In the genomic region with DNA sequence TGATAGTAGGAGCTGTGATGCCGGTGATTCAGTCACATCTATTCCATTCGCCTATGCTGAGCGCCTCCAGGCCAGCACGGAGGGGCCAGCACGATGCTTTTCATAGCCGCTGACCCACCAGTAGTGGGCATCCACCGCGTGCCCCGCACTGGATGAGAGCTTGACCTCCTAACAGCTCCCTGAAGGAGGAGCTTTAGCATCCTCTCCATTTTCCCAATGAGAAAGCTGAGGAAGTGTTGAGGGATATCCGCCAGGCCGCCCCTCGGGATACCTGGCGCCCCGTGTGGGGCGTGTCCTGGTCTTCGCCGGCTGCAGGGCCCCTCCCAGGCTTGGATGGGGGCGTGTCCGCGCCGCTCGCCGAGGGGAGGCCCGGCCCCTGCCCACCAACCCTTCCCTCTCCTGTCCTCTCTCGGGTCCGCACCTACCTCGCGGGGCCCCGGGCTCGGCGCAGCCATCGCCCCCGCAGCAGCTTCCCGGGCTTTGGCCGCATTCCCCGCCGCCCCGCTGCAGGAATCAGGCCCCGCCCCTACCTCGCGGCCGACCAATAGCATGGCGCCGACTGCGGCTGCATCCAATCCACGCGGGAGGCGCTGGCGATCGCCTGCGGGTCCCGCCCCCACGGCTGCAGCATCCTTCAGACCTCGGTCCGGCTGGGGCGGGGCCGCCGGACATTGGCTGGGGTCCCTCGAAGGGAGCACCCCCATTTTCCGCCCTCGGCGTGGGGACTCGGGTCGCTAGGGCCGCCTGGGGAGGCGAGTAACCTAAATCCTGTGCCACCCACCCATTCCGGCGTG, we compare ENCODE assay signal across 8 cellular contexts. TPM values are rescaled to one million over a fixed set of nuclear protein-coding genes. Genes with fewer than 3 reads are reported as not detected.
A peak's percentile ranks its signal among the peaks of the same experiment; 100 is the strongest.
DNase-seq lines count a peak whose midpoint lies in the region; ATAC-seq and TF ChIP-seq lines count a peak whose summit lies in the region.

A gene with protein sequence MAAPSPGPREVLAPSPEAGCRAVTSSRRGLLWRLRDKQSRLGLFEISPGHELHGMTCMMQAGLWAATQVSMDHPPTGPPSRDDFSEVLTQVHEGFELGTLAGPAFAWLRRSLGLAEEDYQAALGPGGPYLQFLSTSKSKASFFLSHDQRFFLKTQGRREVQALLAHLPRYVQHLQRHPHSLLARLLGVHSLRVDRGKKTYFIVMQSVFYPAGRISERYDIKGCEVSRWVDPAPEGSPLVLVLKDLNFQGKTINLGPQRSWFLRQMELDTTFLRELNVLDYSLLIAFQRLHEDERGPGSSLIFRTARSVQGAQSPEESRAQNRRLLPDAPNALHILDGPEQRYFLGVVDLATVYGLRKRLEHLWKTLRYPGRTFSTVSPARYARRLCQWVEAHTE (minus strand): TSS at position 480 of the 794 bp plus-strand sequence. CDS start 25 bp downstream, at position 455.

- TF ChIP-seq POLR2A in right lobe of liver (IDR thresholded peaks at IDR 0.05) = no peak

- ATAC-seq in GM18861 (IDR thresholded peaks at IDR 0.05; ENCODE audit: unreplicated experiment) (peak; percentile 69), HG03039 (IDR thresholded peaks at IDR 0.05; ENCODE audit: unreplicated experiment) (peak; percentile 68), right lobe of liver (peak; percentile 72 to 82 (median 76))

- H3K4me3 ChIP-seq in AG09309 (ENCODE audit: control insufficient read depth, low read depth, low read length) (peak within 1 kb of the TSS; percentile 63), duodenal mucosa (ENCODE audit: low read depth in 1 of 2, low read length in 2 of 2) (peak within 1 kb of the TSS; percentile 48 to 55), right lobe of liver (peak within 1 kb of the TSS; percentile 20 to 40 (median 40))

- H3K27ac ChIP-seq in duodenal mucosa (ENCODE audit: low read depth, low read length) = no peak within 1 kb of the TSS
- no peak within 1 kb of the TSS for H3K27ac ChIP-seq in right lobe of liver

- H3K9ac ChIP-seq in duodenal mucosa (ENCODE audit: low read depth in 1 of 2, low read length in 2 of 2) = no peak within 1 kb of the TSS

- TF ChIP-seq CTCF in AG09309 (IDR thresholded peaks at IDR 0.05; ENCODE audit: control insufficient read depth, insufficient read depth, low read depth, low read length, missing control alignments) (peak; percentile 25), right lobe of liver (IDR thresholded peaks at IDR 0.05) (no peak)

- peaks cover 19 to 40% of the 10 kb centered on the region in 2 donors for H3K4me1 ChIP-seq in duodenal mucosa (ENCODE audit: control insufficient read depth in 1 of 2, insufficient read depth in 2 of 2, low read length in 2 of 2)
- peaks cover 0 to 6% (median 2%) of the 10 kb centered on the region in 4 donors for H3K4me1 ChIP-seq in right lobe of liver

- intact Hi-C loops in right lobe of liver (cut with DNase I) = no loop called here

- peaks cover 0 to 5% of the 10 kb centered on the region in 2 donors for H3K36me3 ChIP-seq in duodenal mucosa (ENCODE audit: control insufficient read depth in 1 of 2, insufficient read depth in 2 of 2, low read length in 2 of 2)
- H3K36me3 ChIP-seq in right lobe of liver = no peaks in the 10 kb centered on the region

- H3K27me3 ChIP-seq in duodenal mucosa (ENCODE audit: control insufficient read depth in 1 of 2, insufficient read depth in 2 of 2, low read length in 2 of 2) (peaks cover 20 to 26% of the 10 kb centered on the region in 2 donors), right lobe of liver (peaks cover 0 to 9% of the 10 kb centered on the region in 2 donors)

- no peaks in the 10 kb centered on the region for H3K9me3 ChIP-seq in duodenal mucosa (ENCODE audit: control insufficient read depth in 1 of 2, low read length in 2 of 2)
- no peaks in the 10 kb centered on the region for H3K9me3 ChIP-seq in right lobe of liver

- DNase-seq in AG09309 (ENCODE audit: low read depth) (no peak), NCI-H460 (ENCODE audit: extremely low read depth, low read depth) (peak; percentile 81), right lobe of liver (peak in 1 of 3 donors; percentile 77)
- DNase-seq in activated CD4-positive, alpha-beta T cell treated with anti-CD3 and anti-CD28 coated beads, Interleukin-2, amount 50 U/mL, for 48 hours = peak; percentile 77 to 80
- peak; percentile 70 for DNase-seq in stimulated activated CD4-positive, alpha-beta T cell treated with anti-CD3 and anti-CD28 coated beads, Interleukin-4, amount 100 ng/mL, for 24 hours

- 2% methylated on average over 23 of the region's 68 CpGs for WGBS in right lobe of liver (ENCODE audit: insufficient coverage, low coverage, low lambda C conversion rate, missing lambda C conversion rate)

RNA-seq across cellular contexts. Expression of the gene that starts here (rescaled TPM):
- 2.8 and 4.5 TPM in 2 replicates for total RNA-seq in NCI-H460 (2014; rRNA removed; shearing (Covaris generic))
- 41.2 and 50.3 TPM in 2 replicates for polyA plus RNA-seq in NCI-H460 (2014; cell fraction: nucleus; rRNA removed)
- under 1 TPM in 3 of 6 experiments, not detected in 3; 0.58 to 0.81 (median 0.70) TPM for total RNA-seq in right lobe of liver

Comparison
In these comparisons a context has a peak if more than half of its experiments do, and no peak if none do; other contexts are left out.
1. Peak in ATAC-seq and H3K4me3 ChIP-seq in right lobe of liver; RNA of the gene not detected or under 1 TPM.